In genomic region chr13:46053162-46054012, GRCh38 we compare ENCODE assay signal across 9 cellular contexts. TPM values are rescaled to one million over a fixed set of nuclear protein-coding genes. Genes with fewer than 3 reads are reported as not detected.
A peak's percentile ranks its signal among the peaks of the same experiment; 100 is the strongest.
DNase-seq lines count a peak whose midpoint lies in the region; ATAC-seq, FAIRE-seq and TF ChIP-seq lines count a peak whose summit lies in the region.
"Had no signal": no experiment of that assay in that cellular context is flagged by ENCODE, and none has a peak within 500 bp of the region (broad histone marks: within the 10 kb centered on the region; RNA-seq: fewer than 3 reads in every experiment).

No MANE protein-coding gene starts in this region.

- BruUV-seq in mammary epithelial cell (replicated peaks; lab: Mats Ljungman, UMichigan) = TSS peak; percentile 82

- H3K27ac ChIP-seq in heart right ventricle = peak overlapping the region in 9 of 10 donors; percentile 86 to 98 (median 93)
- H3K27ac ChIP-seq in mammary epithelial cell (ENCODE audit: insufficient read depth, low read depth, low read length) = peak overlapping the region; percentile 89
- H3K27ac ChIP-seq in mesodermal cell (ENCODE audit: low read depth, low read length, severe bottlenecking) = peak overlapping the region; percentile 91
- peak overlapping the region; percentile 86 for H3K27ac ChIP-seq in vagina

- H3K4me3 ChIP-seq in heart right ventricle (peak overlapping the region; percentile 70 to 97 (median 85)), mammary epithelial cell (replicated peaks in 1 of 3; ENCODE audit: insufficient read depth in 1 of 3, low read depth in 2 of 3, low read length in 3 of 3) (peak overlapping the region; percentile 79 to 93 (median 86)), mesodermal cell (ENCODE audit: extremely low read depth, insufficient read depth, low read length, poor library complexity, severe bottlenecking) (peak overlapping the region; percentile 94), vagina (peak overlapping the region; percentile 69 to 84)

- intact Hi-C loops in heart right ventricle (cut with DNase I) = no loop called here
- intact Hi-C loops in Right ventricle myocardium superior (cut with DNase I) = no loop called here
- intact Hi-C loops in mammary epithelial cell (cut with micrococcal nuclease) = loop anchor here (2.0 kb wide), 1 partner anchor 67 kb away; no protein-coding TSS in a partner anchor
- intact Hi-C loops in vagina (cut with DNase I) = no loop called here

- peak overlapping the region; percentile 96 for H3K4me2 ChIP-seq in mammary epithelial cell (ENCODE audit: insufficient read depth, low read depth, low read length)

- dilution Hi-C loops in mammary epithelial cell (cut with HindIII; ENCODE audit: low sequenced_read_pairs) = no loop called here

- CTCF ChIA-PET in mammary epithelial cell (lab: Charles Lee; ENCODE audit: low non-redundant PET) = no interaction called here

- in situ Hi-C loops in mammary epithelial cell (cut with MboI; ENCODE audit: low sequenced_read_pairs in 2 of 2) = no loop called here

- H3K9me3 ChIP-seq in heart right ventricle = no peaks in the 10 kb centered on the region
- H3K9me3 ChIP-seq in mammary epithelial cell (replicated peaks; ENCODE audit: insufficient read depth, low read length) = no peaks in the 10 kb centered on the region
- H3K9me3 ChIP-seq in mesodermal cell (ENCODE audit: control insufficient read depth, low read length) = no peaks in the 10 kb centered on the region
- H3K9me3 ChIP-seq in vagina = no peaks in the 10 kb centered on the region

- no peak for TF ChIP-seq POLR2A in vagina (IDR thresholded peaks at IDR 0.05)

- no peak for FAIRE-seq in RCC 7860 (lab: Jason Lieb, UNC)

- 21 to 22% methylated on average over 18 of the region's 18 CpGs for WGBS in heart right ventricle, 2 donors
- whole genome bisulfite sequencing in mammary epithelial cell (ENCODE audit: low coverage, missing lambda C conversion rate) = 9% methylated on average over 18 of the region's 18 CpGs
- WGBS in mesodermal cell (ENCODE audit: insufficient coverage in 2 of 2), 2 experiments = 9 to 26% methylated on average over 5 to 7 of the region's 18 CpGs

- no peak for DNase-seq in heart right ventricle
- no peak for DNase-seq in Right ventricle myocardium superior
- DNase-seq in mammary epithelial cell = no peak
- DNase-seq in vagina (ENCODE audit: extremely low spot score in 2 of 2) = no peak
- no peak for DNase-seq in RCC 7860 (ENCODE audit: low spot score)
- no peak for DNase-seq in epidermal melanocyte (ENCODE audit: insufficient read length, low spot score)

- no peak for ATAC-seq in heart right ventricle
- no peak for ATAC-seq in Right ventricle myocardium superior (ENCODE audit: poor library complexity)
- ATAC-seq in HG03565 (IDR thresholded peaks at IDR 0.05; ENCODE audit: unreplicated experiment) = no peak

- peak overlapping the region; percentile 86 for H3K9ac ChIP-seq in mammary epithelial cell (ENCODE audit: insufficient read depth, low read length)

- H2AFZ ChIP-seq in mammary epithelial cell (ENCODE audit: low read depth, low read length) = peak overlapping the region; percentile 97

- H3K36me3 ChIP-seq in heart right ventricle (no peaks in the 10 kb centered on the region), mammary epithelial cell (ENCODE audit: insufficient read depth, low read length) (no peaks in the 10 kb centered on the region), mesodermal cell (ENCODE audit: control insufficient read depth, insufficient read depth, low read length) (no peaks in the 10 kb centered on the region), vagina (no peaks in the 10 kb centered on the region)

- TF ChIP-seq CTCF in heart right ventricle (IDR thresholded peaks at IDR 0.05) (no peak), mammary epithelial cell (conservative IDR thresholded peaks at IDR 0.05 in 1 of 2, IDR thresholded peaks at IDR 0.05 in 1 of 2; ENCODE audit: extremely low read depth in 1 of 2, insufficient read depth in 1 of 2, low read depth in 1 of 2, low read length in 2 of 2) (no peak), vagina (IDR thresholded peaks at IDR 0.05) (no peak)

- H4K20me1 ChIP-seq in mammary epithelial cell (ENCODE audit: insufficient read depth, low read length) = no peaks in the 10 kb centered on the region

- H3K4me1 ChIP-seq in heart right ventricle (peaks cover 0 to 34% (median 32%) of the 10 kb centered on the region in 9 donors), mammary epithelial cell (ENCODE audit: insufficient read depth, low read length) (peaks cover 33% of the 10 kb centered on the region), mesodermal cell (ENCODE audit: control insufficient read depth, insufficient read depth, low read length, poor library complexity, severe bottlenecking) (peaks cover 3% of the 10 kb centered on the region), vagina (peaks cover 16% of the 10 kb centered on the region)

- H3K79me2 ChIP-seq in mammary epithelial cell (ENCODE audit: insufficient read depth, low read length) = peaks cover 57% of the 10 kb centered on the region

- peaks cover 0 to 9% (median 0%) of the 10 kb centered on the region in 7 donors for H3K27me3 ChIP-seq in heart right ventricle
- no peaks in the 10 kb centered on the region for H3K27me3 ChIP-seq in mammary epithelial cell (ENCODE audit: insufficient read depth, low read length)
- H3K27me3 ChIP-seq in vagina = no peaks in the 10 kb centered on the region

RNA-seq across cellular contexts. Expression of gene ZC3H13, which starts 0.8 kb away (rescaled TPM):
- total RNA-seq in heart right ventricle = 10 to 100 TPM; 33.1 to 50.1 (median 46.4) TPM
- polyA plus RNA-seq in heart right ventricle = 10 to 100 TPM in 1 of 2 donors, 1 to 10 TPM in 1; 6.7 to 23.1 TPM
- 31.4 TPM for total RNA-seq in Right ventricle myocardium superior
- total RNA-seq in mammary epithelial cell = 10 to 100 TPM; 14.7 to 36.7 TPM
- 2.2 TPM for polyA plus RNA-seq in mammary epithelial cell
- polyA minus RNA-seq in mammary epithelial cell = 12.5 TPM
- 30.1 TPM for polyA plus RNA-seq in mesodermal cell (2013, experiment 1 of 2)
- polyA plus RNA-seq in mesodermal cell (2013, experiment 2 of 2) = 33.1 TPM
- total RNA-seq in vagina = 30.2 TPM

RNA-seq across cellular contexts. Expression of gene CPB2, which starts 51.4 kb away (rescaled TPM):
- not detected for total RNA-seq in heart right ventricle
- polyA plus RNA-seq in heart right ventricle = not detected
- not detected for total RNA-seq in Right ventricle myocardium superior
- total RNA-seq in mammary epithelial cell = not detected
- not detected for polyA plus RNA-seq in mammary epithelial cell
- not detected for polyA minus RNA-seq in mammary epithelial cell
- not detected for polyA plus RNA-seq in mesodermal cell (2013, experiment 1 of 2)
- not detected for polyA plus RNA-seq in mesodermal cell (2013, experiment 2 of 2)
- not detected for total RNA-seq in vagina
- total RNA-seq: activated CD8-positive, alpha-beta memory T cell treated with anti-CD3 and anti-CD28 coated beads for 36 hours had no signal
